In the genomic region with DNA sequence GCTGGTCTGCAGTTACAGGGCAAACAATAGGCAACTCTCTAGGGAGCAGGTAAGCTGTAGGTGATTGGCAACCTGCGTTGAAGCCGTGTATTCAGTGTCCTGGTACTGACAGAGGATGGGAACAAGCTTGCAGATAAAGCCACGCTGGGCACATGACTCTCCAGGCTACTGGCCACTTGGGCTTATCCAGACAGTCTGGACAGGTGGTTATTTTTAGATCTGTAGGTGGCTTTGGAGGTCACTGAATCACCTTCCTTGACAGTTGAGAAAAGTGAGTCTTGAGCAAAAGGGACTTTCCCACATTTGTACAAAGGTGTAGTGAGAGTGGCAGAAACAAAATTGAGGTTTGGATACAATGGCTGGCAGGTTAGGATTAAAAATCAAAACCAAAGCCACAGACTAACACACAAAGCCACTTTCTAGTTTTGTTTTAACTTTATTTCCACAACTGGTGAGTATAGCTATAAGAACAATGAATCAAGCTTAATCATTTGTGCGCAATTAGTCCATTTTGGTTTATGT, we compare ENCODE assay signal across 14 cellular contexts. TPM values are rescaled to one million over a fixed set of nuclear protein-coding genes. Genes with fewer than 3 reads are reported as not detected.
A peak's percentile ranks its signal among the peaks of the same experiment; 100 is the strongest.
DNase-seq lines count a peak whose midpoint lies in the region; ATAC-seq and TF ChIP-seq lines count a peak whose summit lies in the region.
"Had no signal": no experiment of that assay in that cellular context is flagged by ENCODE, and none has a peak within 500 bp of the region (broad histone marks: within the 10 kb centered on the region; RNA-seq: fewer than 3 reads in every experiment).

No MANE protein-coding gene starts in this region.

- H3K27me3 Mint-ChIP-seq in activated T-helper 1 cell treated with anti-CD3 and anti-CD28 coated beads, Interleukin-12 subunit alpha, Interleukin-12 subunit beta, Interleukin-2, Interleukin-4 antibody, amounts not matched to agents 30 ng/mL and 10 ng/mL and 1 ng/mL, durations not matched to agents 14 hours and 24 hours and 36 hours (ENCODE audit: insufficient read depth): peaks cover 67% of the 10 kb centered on the region

- no peak for TF ChIP-seq CTCF in kidney epithelial cell (IDR thresholded peaks at IDR 0.05; ENCODE audit: insufficient read depth, low read length, poor library complexity, severe bottlenecking)

- intact Hi-C loops in activated T-helper 1 cell treated with anti-CD3 and anti-CD28 coated beads, Interleukin-12 subunit alpha, Interleukin-12 subunit beta, Interleukin-2, Interleukin-4 antibody, amounts not matched to agents 30 ng/mL and 10 ng/mL and 1 ng/mL, durations not matched to agents 14 hours and 24 hours and 36 hours (cut with micrococcal nuclease): loop anchor here (1.0 to 10.0 kb wide), 5 partner anchors 22 to 206 kb away; a partner anchor contains a TSS

- peak overlapping the region; percentile 7 for H3K27ac Mint-ChIP-seq in activated T-helper 1 cell treated with anti-CD3 and anti-CD28 coated beads, Interleukin-12 subunit alpha, Interleukin-12 subunit beta, Interleukin-2, Interleukin-4 antibody, amounts not matched to agents 30 ng/mL and 10 ng/mL and 1 ng/mL, durations not matched to agents 14 hours and 24 hours and 36 hours
- H3K27ac Mint-ChIP-seq: T-cell had no signal

- DNase-seq in NCI-H1105 treated with DMSO at 0.1 percent for 48 hours (lab: John Stamatoyannopoulos, UW) (peak; percentile 12), NCI-H1105 (lab: John Stamatoyannopoulos, UW) (no peak), DMS153 (lab: John Stamatoyannopoulos, UW) (peak; percentile 81), kidney epithelial cell (ENCODE audit: low read depth) (peak; percentile 61), D341Med (ENCODE audit: low spot score) (no peak), NCI-H187 treated with DMSO at 0.1 percent for 48 hours (lab: John Stamatoyannopoulos, UW) (no peak)
- no peak for DNase-seq in activated T-helper 1 cell treated with anti-CD3 and anti-CD28 coated beads, Interleukin-12 subunit alpha, Interleukin-12 subunit beta, Interleukin-2, Interleukin-4 antibody, amounts not matched to agents 30 ng/mL and 10 ng/mL and 1 ng/mL, durations not matched to agents 14 hours and 24 hours and 36 hours (ENCODE audit: low spot score)
- DNase-seq: 8988T, GOT3, midbrain, NCI-H1436 treated with DMSO at 0.1 percent for 48 hours, T-cell had no signal

- H3K9me3 Mint-ChIP-seq in activated T-helper 1 cell treated with anti-CD3 and anti-CD28 coated beads, Interleukin-12 subunit alpha, Interleukin-12 subunit beta, Interleukin-2, Interleukin-4 antibody, amounts not matched to agents 30 ng/mL and 10 ng/mL and 1 ng/mL, durations not matched to agents 14 hours and 24 hours and 36 hours: no peaks in the 10 kb centered on the region
- H3K9me3 Mint-ChIP-seq: T-cell had no signal

- peaks cover 27% of the 10 kb centered on the region for H3K4me1 Mint-ChIP-seq in activated T-helper 1 cell treated with anti-CD3 and anti-CD28 coated beads, Interleukin-12 subunit alpha, Interleukin-12 subunit beta, Interleukin-2, Interleukin-4 antibody, amounts not matched to agents 30 ng/mL and 10 ng/mL and 1 ng/mL, durations not matched to agents 14 hours and 24 hours and 36 hours (ENCODE audit: low read depth)
- H3K4me1 Mint-ChIP-seq: T-cell had no signal

- no peaks in the 10 kb centered on the region for H3K27me3 ChIP-seq in kidney epithelial cell (ENCODE audit: control insufficient read depth, insufficient read depth, low read length)

- no peak for ATAC-seq in HG02885 (IDR thresholded peaks at IDR 0.05; ENCODE audit: poor library complexity, unreplicated experiment)
- ATAC-seq: T-cell had no signal

- H3K4me3 ChIP-seq in kidney epithelial cell (ENCODE audit: low read depth, low read length): no peak overlapping the region
- H3K4me3 ChIP-seq: prostate gland had no signal

- peaks cover 4% of the 10 kb centered on the region for H3K36me3 Mint-ChIP-seq in activated T-helper 1 cell treated with anti-CD3 and anti-CD28 coated beads, Interleukin-12 subunit alpha, Interleukin-12 subunit beta, Interleukin-2, Interleukin-4 antibody, amounts not matched to agents 30 ng/mL and 10 ng/mL and 1 ng/mL, durations not matched to agents 14 hours and 24 hours and 36 hours (ENCODE audit: low read depth)
- H3K36me3 Mint-ChIP-seq: T-cell had no signal

- no peak overlapping the region for H3K4me3 Mint-ChIP-seq in activated T-helper 1 cell treated with anti-CD3 and anti-CD28 coated beads, Interleukin-12 subunit alpha, Interleukin-12 subunit beta, Interleukin-2, Interleukin-4 antibody, amounts not matched to agents 30 ng/mL and 10 ng/mL and 1 ng/mL, durations not matched to agents 14 hours and 24 hours and 36 hours
- H3K4me3 Mint-ChIP-seq: T-cell had no signal

- H3K36me3 ChIP-seq in kidney epithelial cell (ENCODE audit: control insufficient read depth, insufficient read depth, low read length): no peaks in the 10 kb centered on the region
- H3K36me3 ChIP-seq: prostate gland had no signal

RNA-seq across cellular contexts. Expression of a gene that starts 22.3 kb away (rescaled TPM):
- 26.4 and 31.6 TPM in 2 replicates for total RNA-seq in activated T-helper 1 cell treated with anti-CD3 and anti-CD28 coated beads, Interleukin-12 subunit alpha, Interleukin-12 subunit beta, Interleukin-2, Interleukin-4 antibody, amounts not matched to agents 30 ng/mL and 10 ng/mL and 1 ng/mL, durations not matched to agents 14 hours and 24 hours and 36 hours
- 10.8 and 13.9 TPM in 2 replicates for total RNA-seq in kidney epithelial cell

RNA-seq across cellular contexts. Expression of a gene that starts 41.9 kb away (rescaled TPM):
- not detected in 2 replicates for total RNA-seq in activated T-helper 1 cell treated with anti-CD3 and anti-CD28 coated beads, Interleukin-12 subunit alpha, Interleukin-12 subunit beta, Interleukin-2, Interleukin-4 antibody, amounts not matched to agents 30 ng/mL and 10 ng/mL and 1 ng/mL, durations not matched to agents 14 hours and 24 hours and 36 hours
- not detected in 2 replicates for total RNA-seq in kidney epithelial cell
- total RNA-seq: prostate gland, T-cell had no signal

Comparison
In these comparisons a context has a peak if more than half of its experiments do, and no peak if none do; other contexts are left out.
1. DNase-seq: peak in NCI-H1105 treated with DMSO at 0.1 percent for 48 hours (single experiment), DMS153 (single experiment) and kidney epithelial cell (single experiment); none in NCI-H1105 (single experiment), activated T-helper 1 cell treated with anti-CD3 and anti-CD28 coated beads, Interleukin-12 subunit alpha, Interleukin-12 subunit beta, Interleukin-2, Interleukin-4 antibody, amounts not matched to agents 30 ng/mL and 10 ng/mL and 1 ng/mL, durations not matched to agents 14 hours and 24 hours and 36 hours (single experiment), D341Med (single experiment) and NCI-H187 treated with DMSO at 0.1 percent for 48 hours (single experiment).